ENCODE assay signal across 8 cellular contexts in genomic region chr6:31659649-31660223, GRCh38. TPM values are rescaled to one million over a fixed set of nuclear protein-coding genes. Genes with fewer than 3 reads are reported as not detected.
DNase-seq lines count a peak whose midpoint lies in the region; ATAC-seq, FAIRE-seq and TF ChIP-seq lines count a peak whose summit lies in the region.

No MANE protein-coding gene starts in this region.

- H2AFZ ChIP-seq in GM12878 (ENCODE audit: control insufficient read depth, low read depth, low read length), result 0 out of 2 replicates have a peak overlapping the region, but pooled peaks have one; percentile 6

- peaks cover 48 to 87% (median 65%) of the 10 kb centered on the region in 4 donors for H3K4me1 Mint-ChIP-seq in CD4-positive, alpha-beta memory T cell

- in situ Hi-C loops in GM12878 (cut with MboI), result no loop called here

- SMC1A ChIA-PET in GM12878 (lab: Charles Lee; ENCODE audit: uncharacterized antibody, unreplicated experiment), result no interaction called here

- peak overlapping the region; percentile 86 to 93 (median 92) for H3K4me3 Mint-ChIP-seq in CD4-positive, alpha-beta memory T cell

- H3K27ac Mint-ChIP-seq in CD4-positive, alpha-beta memory T cell, result peak overlapping the region; percentile 84 to 95 (median 90)

- peaks cover 54% of the 10 kb centered on the region for H3K79me2 ChIP-seq in GM12878 (ENCODE audit: control insufficient read depth, insufficient read depth, low read length)

- peak overlapping the region; percentile 71 to 83 for H3K4me3 ChIP-seq in CD4-positive, alpha-beta memory T cell (ENCODE audit: low read length in 2 of 2)
- H3K4me3 ChIP-seq in LNCaP clone FGC (ENCODE audit: low read depth, low read length) (peak overlapping the region; percentile 81), GM12878 (peak overlapping the region; percentile 79)

- CTCF ChIA-PET in CD4-positive, alpha-beta memory T cell (lab: Charles Lee; ENCODE audit: partially characterized antibody), result no interaction called here
- CTCF ChIA-PET in GM12878 (lab: Yijun Ruan, JAX), result interaction anchor here (1.6 kb wide), 1 partner anchor 85 kb away, joined by 5 read pairs; no protein-coding TSS in a partner anchor

- peak; percentile 13 to 54 (median 32) for DNase-seq in CD4-positive, alpha-beta memory T cell
- DNase-seq in LNCaP clone FGC (ENCODE audit: low read depth) (no peak), GM12878 (ENCODE audit: low read depth, low spot score) (no peak), kidney tubule cell (ENCODE audit: low spot score) (peak; percentile 54), mucosa of gallbladder (ENCODE audit: low spot score) (no peak), NCI-H82 treated with DMSO at 0.1 percent for 48 hours (lab: John Stamatoyannopoulos, UW; ENCODE audit: unreplicated experiment) (no peak), HCEC 1CT (no peak)

- no peaks in the 10 kb centered on the region for H3K9me3 ChIP-seq in CD4-positive, alpha-beta memory T cell (ENCODE audit: control insufficient read depth in 1 of 2, low read length in 2 of 2)
- H3K9me3 ChIP-seq in GM12878 (replicated peaks; ENCODE audit: control insufficient read depth, insufficient read depth, low read length), result no peaks in the 10 kb centered on the region; the same call in 2 of the 3 replicates

- POLR2A ChIA-PET in CD4-positive, alpha-beta memory T cell (lab: Charles Lee; ENCODE audit: partially characterized antibody), result interaction anchor here (1.8 to 8.6 kb wide), 5 partner anchors 6 to 203 kb away, joined by 4 to 269 read pairs (median 11); partner anchors contain the start of genes ABHD16A, APOM, BAG6 and NEU1
- POLR2A ChIA-PET in GM12878 (lab: Charles Lee), result interaction anchor here (0.6 to 0.8 kb wide), 2 partner anchors 40 to 112 kb away, joined by 3 to 4 read pairs; partner anchors contain the start of gene NFKBIL1

- H3K36me3 ChIP-seq in CD4-positive, alpha-beta memory T cell (ENCODE audit: insufficient read depth, low read length), result peaks cover 13% of the 10 kb centered on the region
- H3K36me3 ChIP-seq in GM12878 (ENCODE audit: control insufficient read depth in 2 of 2, insufficient read depth in 2 of 2, low read length in 1 of 2), result peaks cover 0 to 12% of the 10 kb centered on the region in 2 experiments

- H3K4me1 ChIP-seq in CD4-positive, alpha-beta memory T cell (ENCODE audit: insufficient read depth, low read length), result peaks cover 61% of the 10 kb centered on the region
- peaks cover 42% of the 10 kb centered on the region for H3K4me1 ChIP-seq in GM12878 (ENCODE audit: control insufficient read depth, insufficient read depth, low read length)

- no peak for FAIRE-seq in GM12878 (lab: Jason Lieb, UNC)

- H3K27ac ChIP-seq in CD4-positive, alpha-beta memory T cell (ENCODE audit: low read depth, low read length), result peak overlapping the region; percentile 84
- H3K27ac ChIP-seq in GM12878 (ENCODE audit: control insufficient read depth, insufficient read depth), result peak overlapping the region; percentile 94
- H3K27ac ChIP-seq in temporal lobe (ENCODE audit: low read depth, low read length), result peak overlapping the region; percentile 91

- RAD21 ChIA-PET in GM12878 (lab: Charles Lee; ENCODE audit: unreplicated experiment), result interaction anchor here (1.2 to 1.6 kb wide), 2 partner anchors 80 to 108 kb away, joined by 3 to 6 read pairs; partner anchors contain the start of gene MSH5

- BruUV-seq in GM12878 (replicated peaks; lab: Mats Ljungman, UMichigan), result no TSS peak

- no peak for TF ChIP-seq POLR2A in GM12878 (IDR thresholded peaks at IDR 0.05; ENCODE audit: low read depth, low read length)

- 6% methylated on average over 10 of the region's 10 CpGs for WGBS in GM12878 (ENCODE audit: insufficient coverage, insufficient replicate concordance, low lambda C conversion rate, missing lambda C conversion rate)

- ATAC-seq in GM12878, result peak; percentile 32

- peak overlapping the region; percentile 99 for H3K4me2 ChIP-seq in GM12878 (ENCODE audit: control insufficient read depth, insufficient read depth)

- H3K9ac ChIP-seq in GM12878 (ENCODE audit: control insufficient read depth, insufficient read depth, low read length), result peak overlapping the region; percentile 95

- TF ChIP-seq CTCF in LNCaP clone FGC (IDR thresholded peaks at IDR 0.05; ENCODE audit: control insufficient read depth, extremely low read depth, insufficient read depth) (no peak), GM12878 (IDR thresholded peaks at IDR 0.05 in 2 of 3, conservative IDR thresholded peaks at IDR 0.05 in 1 of 3; ENCODE audit: control insufficient read depth in 2 of 3, extremely low read depth in 1 of 3, insufficient read depth in 1 of 3, low read depth in 3 of 3, low read length in 3 of 3) (no peak)

- H3K27me3 ChIP-seq in CD4-positive, alpha-beta memory T cell (ENCODE audit: insufficient read depth, low read length), result no peaks in the 10 kb centered on the region
- no peaks in the 10 kb centered on the region for H3K27me3 ChIP-seq in GM12878 (replicated peaks in 1 of 2; ENCODE audit: control insufficient read depth in 2 of 2, insufficient read depth in 2 of 2, low read length in 1 of 2)

- no peak for TF ChIP-seq RAD21 in GM12878 (IDR thresholded peaks at IDR 0.05; ENCODE audit: insufficient read depth, low read depth, low read length)

- H4K20me1 ChIP-seq in GM12878 (ENCODE audit: control insufficient read depth, insufficient read depth), result no peaks in the 10 kb centered on the region

- peaks cover 18 to 55% of the 10 kb centered on the region in 2 donors for H3K36me3 Mint-ChIP-seq in CD4-positive, alpha-beta memory T cell

- intact Hi-C loops in CD4-positive, alpha-beta memory T cell (cut with micrococcal nuclease), result loop anchor here (1.0 to 10.0 kb wide), 3 partner anchors 7 to 1545 kb away; partner anchors contain the start of genes BAG6, HSD17B8, PSMB8 and RING1
- intact Hi-C loops in GM12878 (cut with micrococcal nuclease; ENCODE audit: unreplicated experiment), result no loop called here

- H3K9me3 Mint-ChIP-seq in CD4-positive, alpha-beta memory T cell, result peaks cover 0 to 2% (median 0%) of the 10 kb centered on the region in 8 donors

- H3K27me3 Mint-ChIP-seq in CD4-positive, alpha-beta memory T cell, result no peaks in the 10 kb centered on the region

- no peak for TF ChIP-seq EP300 in GM12878 (IDR thresholded peaks at IDR 0.05; ENCODE audit: borderline replicate concordance in 1 of 2, control insufficient read depth in 1 of 2, low read depth in 2 of 2, low read length in 2 of 2)

RNA-seq across cellular contexts. Expression of gene C6orf47, which starts 0.8 kb away (rescaled TPM):
- total RNA-seq in CD4-positive, alpha-beta memory T cell, result 10 to 100 TPM; 37.5 to 39.9 TPM
- 10 to 100 TPM; 15.8 to 29.7 TPM for polyA plus RNA-seq in CD4-positive, alpha-beta memory T cell
- total RNA-seq in GM12878 (2013; cell fraction: nucleolus; rRNA removed), result 16.8 and 17.6 TPM in 2 replicates
- total RNA-seq in GM12878 (2014; rRNA removed) (20.4 and 21.6 TPM in 2 replicates), GM12878 (2014; rRNA removed; fragmentation: Illumina TruSeq; extraction: Trizol) (16.2 and 16.5 TPM in 2 replicates), GM12878 (2021) (16.1 and 17.4 TPM in 2 replicates), temporal lobe (11.6 TPM), mucosa of gallbladder (30.5 TPM)
- polyA plus RNA-seq in GM12878 (2011; ENCODE audit: low read depth), result 6.6 TPM
- polyA plus RNA-seq in GM12878 (2011; rRNA removed) (8.0 and 8.1 TPM in 2 replicates), GM12878 (2014; fragmentation: Illumina TruSeq; extraction: Trizol) (8.2 and 13.4 TPM in 2 replicates), GM12878 (2014; fragmentation: Nextera tagmentation; extraction: Ambion mirVana) (under 1 TPM in 1 of 2 experiments, not detected in 1; 0.16 TPM), GM12878 (2014; rRNA removed) (18.6 and 19.3 TPM in 2 replicates), GM12878 (2016; fragmentation: Nextera tagmentation; extraction: Ambion mirVana) (10 to 100 TPM; 17.3 to 20.1 TPM)
- polyA plus RNA-seq in GM12878 (2011; cell fraction: cytosol; rRNA removed), result 7.9 and 10.2 TPM in 2 replicates
- polyA plus RNA-seq in GM12878 (2011; cell fraction: nucleus; rRNA removed), result 6.9 and 9.0 TPM in 2 replicates
- polyA plus RNA-seq in GM12878 (2012), result 13.4 and 14.9 TPM in 2 replicates
- 6.9 and 15.1 TPM in 2 replicates for polyA minus RNA-seq in GM12878 (2011; rRNA and poly(A)+ RNA removed)
- polyA minus RNA-seq in GM12878 (2011; cell fraction: cytosol; rRNA and poly(A)+ RNA removed), result 3.6 and 4.4 TPM in 2 replicates
- 12.0 and 16.6 TPM in 2 replicates for polyA minus RNA-seq in GM12878 (2011; cell fraction: nucleus; rRNA and poly(A)+ RNA removed)

RNA-seq across cellular contexts. Expression of gene APOM, which starts 4.0 kb away (rescaled TPM):
- total RNA-seq in CD4-positive, alpha-beta memory T cell, result 1 to 10 TPM; 1.3 to 1.5 TPM
- 1 to 10 TPM; 4.9 to 5.2 TPM for polyA plus RNA-seq in CD4-positive, alpha-beta memory T cell
- total RNA-seq in GM12878 (2013; cell fraction: nucleolus; rRNA removed), result 1.1 TPM in 1 of 2 replicates, not detected in the other
- 4.4 and 6.1 TPM in 2 replicates for total RNA-seq in GM12878 (2014; rRNA removed)
- total RNA-seq in GM12878 (2014; rRNA removed; fragmentation: Illumina TruSeq; extraction: Trizol), result 4.0 and 4.6 TPM in 2 replicates
- total RNA-seq in GM12878 (2021), result 3.8 and 4.1 TPM in 2 replicates
- 4.9 TPM for polyA plus RNA-seq in GM12878 (2011; ENCODE audit: low read depth)
- polyA plus RNA-seq in GM12878 (2011; rRNA removed), result 4.8 and 7.9 TPM in 2 replicates
- 10.6 and 12.1 TPM in 2 replicates for polyA plus RNA-seq in GM12878 (2011; cell fraction: cytosol; rRNA removed)
- 5.7 and 8.1 TPM in 2 replicates for polyA plus RNA-seq in GM12878 (2011; cell fraction: nucleus; rRNA removed)
- polyA plus RNA-seq in GM12878 (2012), result 4.7 and 5.8 TPM in 2 replicates
- 5.2 and 8.2 TPM in 2 replicates for polyA plus RNA-seq in GM12878 (2014; fragmentation: Illumina TruSeq; extraction: Trizol)
- polyA plus RNA-seq in GM12878 (2014; fragmentation: Nextera tagmentation; extraction: Ambion mirVana), result 10 to 100 TPM; 11.8 to 14.1 TPM
- 6.5 and 7.5 TPM in 2 replicates for polyA plus RNA-seq in GM12878 (2014; rRNA removed)
- polyA plus RNA-seq in GM12878 (2016; fragmentation: Nextera tagmentation; extraction: Ambion mirVana), result 1 to 10 TPM; 5.6 to 6.6 TPM
- 4.4 and 4.7 TPM in 2 replicates for polyA minus RNA-seq in GM12878 (2011; rRNA and poly(A)+ RNA removed)
- 1.1 and 1.9 TPM in 2 replicates for polyA minus RNA-seq in GM12878 (2011; cell fraction: cytosol; rRNA and poly(A)+ RNA removed)
- polyA minus RNA-seq in GM12878 (2011; cell fraction: nucleus; rRNA and poly(A)+ RNA removed), result 0.96 and 0.97 TPM in 2 replicates
- total RNA-seq in temporal lobe, result 0.98 TPM
- total RNA-seq in mucosa of gallbladder, result 2.2 TPM

RNA-seq across cellular contexts. Expression of gene GPANK1, which starts 5.1 kb away (rescaled TPM):
- 10 to 100 TPM; 25.1 to 25.5 TPM for total RNA-seq in CD4-positive, alpha-beta memory T cell
- polyA plus RNA-seq in CD4-positive, alpha-beta memory T cell, result 10 to 100 TPM; 16.7 to 19.5 TPM
- 18.5 and 19.3 TPM in 2 replicates for total RNA-seq in GM12878 (2013; cell fraction: nucleolus; rRNA removed)
- total RNA-seq in GM12878 (2014; rRNA removed) (11.3 and 11.7 TPM in 2 replicates), GM12878 (2014; rRNA removed; fragmentation: Illumina TruSeq; extraction: Trizol) (16.2 and 17.1 TPM in 2 replicates), GM12878 (2021) (17.1 and 17.9 TPM in 2 replicates), temporal lobe (8.9 TPM), mucosa of gallbladder (18.7 TPM)
- polyA plus RNA-seq in GM12878 (2011; ENCODE audit: low read depth), result 7.9 TPM
- polyA plus RNA-seq in GM12878 (2011; rRNA removed) (14.7 and 14.8 TPM in 2 replicates), GM12878 (2014; fragmentation: Illumina TruSeq; extraction: Trizol) (23.9 and 30.5 TPM in 2 replicates), GM12878 (2014; fragmentation: Nextera tagmentation; extraction: Ambion mirVana) (10 to 100 TPM; 11.9 to 13.0 TPM), GM12878 (2014; rRNA removed) (19.5 and 20.1 TPM in 2 replicates), GM12878 (2016; fragmentation: Nextera tagmentation; extraction: Ambion mirVana) (10 to 100 TPM; 36.0 to 36.3 TPM)
- 20.3 and 20.7 TPM in 2 replicates for polyA plus RNA-seq in GM12878 (2011; cell fraction: cytosol; rRNA removed)
- 14.7 and 15.8 TPM in 2 replicates for polyA plus RNA-seq in GM12878 (2011; cell fraction: nucleus; rRNA removed)
- polyA plus RNA-seq in GM12878 (2012), result 16.4 TPM in 2 replicates
- 5.7 and 11.7 TPM in 2 replicates for polyA minus RNA-seq in GM12878 (2011; rRNA and poly(A)+ RNA removed)
- polyA minus RNA-seq in GM12878 (2011; cell fraction: cytosol; rRNA and poly(A)+ RNA removed), result 1.9 and 6.3 TPM in 2 replicates
- 8.6 and 13.2 TPM in 2 replicates for polyA minus RNA-seq in GM12878 (2011; cell fraction: nucleus; rRNA and poly(A)+ RNA removed)

RNA-seq across cellular contexts. Expression of gene CSNK2B, which starts 6.1 kb away (rescaled TPM):
- 100 to 1,000 TPM; 141 to 148 TPM for total RNA-seq in CD4-positive, alpha-beta memory T cell
- polyA plus RNA-seq in CD4-positive, alpha-beta memory T cell, result 100 to 1,000 TPM; 183 to 232 TPM
- 106 and 134 TPM in 2 replicates for total RNA-seq in GM12878 (2013; cell fraction: nucleolus; rRNA removed)
- total RNA-seq in GM12878 (2014; rRNA removed) (271 and 286 TPM in 2 replicates), GM12878 (2014; rRNA removed; fragmentation: Illumina TruSeq; extraction: Trizol) (189 and 205 TPM in 2 replicates), GM12878 (2021) (203 and 229 TPM in 2 replicates), temporal lobe (55.8 TPM), mucosa of gallbladder (108 TPM)
- 266 TPM for polyA plus RNA-seq in GM12878 (2011; ENCODE audit: low read depth)
- polyA plus RNA-seq in GM12878 (2011; rRNA removed) (27.1 and 56.3 TPM in 2 replicates), GM12878 (2014; fragmentation: Illumina TruSeq; extraction: Trizol) (371 and 380 TPM in 2 replicates), GM12878 (2014; fragmentation: Nextera tagmentation; extraction: Ambion mirVana) (100 to 1,000 TPM; 286 to 361 TPM), GM12878 (2014; rRNA removed) (118 and 150 TPM in 2 replicates), GM12878 (2016; fragmentation: Nextera tagmentation; extraction: Ambion mirVana) (100 to 1,000 TPM; 380 to 405 TPM)
- polyA plus RNA-seq in GM12878 (2011; cell fraction: cytosol; rRNA removed), result 116 and 178 TPM in 2 replicates
- 147 and 153 TPM in 2 replicates for polyA plus RNA-seq in GM12878 (2011; cell fraction: nucleus; rRNA removed)
- 279 and 302 TPM in 2 replicates for polyA plus RNA-seq in GM12878 (2012)
- 142 and 149 TPM in 2 replicates for polyA minus RNA-seq in GM12878 (2011; rRNA and poly(A)+ RNA removed)
- 76.6 and 76.8 TPM in 2 replicates for polyA minus RNA-seq in GM12878 (2011; cell fraction: cytosol; rRNA and poly(A)+ RNA removed)
- 29.1 and 40.5 TPM in 2 replicates for polyA minus RNA-seq in GM12878 (2011; cell fraction: nucleus; rRNA and poly(A)+ RNA removed)

RNA-seq across cellular contexts. Expression of gene BAG6, which starts 7.3 kb away (rescaled TPM):
- total RNA-seq in CD4-positive, alpha-beta memory T cell, result 100 to 1,000 TPM; 296 to 325 TPM
- polyA plus RNA-seq in CD4-positive, alpha-beta memory T cell, result 10 to 100 TPM; 12.0 to 23.1 TPM
- 106 and 123 TPM in 2 replicates for total RNA-seq in GM12878 (2013; cell fraction: nucleolus; rRNA removed)
- 91.4 and 120 TPM in 2 replicates for total RNA-seq in GM12878 (2014; rRNA removed)
- 43.3 and 50.0 TPM in 2 replicates for total RNA-seq in GM12878 (2014; rRNA removed; fragmentation: Illumina TruSeq; extraction: Trizol)
- 249 and 253 TPM in 2 replicates for total RNA-seq in GM12878 (2021)
- polyA plus RNA-seq in GM12878 (2011; ENCODE audit: low read depth), result 155 TPM
- polyA plus RNA-seq in GM12878 (2011; rRNA removed), result 34.2 and 51.1 TPM in 2 replicates
- 84.9 and 85.5 TPM in 2 replicates for polyA plus RNA-seq in GM12878 (2011; cell fraction: cytosol; rRNA removed)
- 305 and 365 TPM in 2 replicates for polyA plus RNA-seq in GM12878 (2011; cell fraction: nucleus; rRNA removed)
- 201 and 271 TPM in 2 replicates for polyA plus RNA-seq in GM12878 (2012)
- polyA plus RNA-seq in GM12878 (2014; fragmentation: Illumina TruSeq; extraction: Trizol), result 81.3 and 119 TPM in 2 replicates
- polyA plus RNA-seq in GM12878 (2014; fragmentation: Nextera tagmentation; extraction: Ambion mirVana), result 10 to 100 TPM; 27.8 to 39.1 TPM
- 115 and 134 TPM in 2 replicates for polyA plus RNA-seq in GM12878 (2014; rRNA removed)
- 100 to 1,000 TPM in 1 of 2 experiments, 10 to 100 TPM in 1; 98.4 to 112 TPM for polyA plus RNA-seq in GM12878 (2016; fragmentation: Nextera tagmentation; extraction: Ambion mirVana)
- 76.3 and 111 TPM in 2 replicates for polyA minus RNA-seq in GM12878 (2011; rRNA and poly(A)+ RNA removed)
- polyA minus RNA-seq in GM12878 (2011; cell fraction: cytosol; rRNA and poly(A)+ RNA removed), result 88.9 and 90.3 TPM in 2 replicates
- polyA minus RNA-seq in GM12878 (2011; cell fraction: nucleus; rRNA and poly(A)+ RNA removed), result 66.6 and 108 TPM in 2 replicates
- 136 TPM for total RNA-seq in temporal lobe
- total RNA-seq in mucosa of gallbladder, result 288 TPM

Comparison
In these comparisons a context has a peak if more than half of its experiments do, and no peak if none do; other contexts are left out.
1. DNase-seq: peak in CD4-positive, alpha-beta memory T cell (5 of 5) and kidney tubule cell (single experiment); none in LNCaP clone FGC (single experiment), GM12878 (single experiment), mucosa of gallbladder (single experiment), NCI-H82 treated with DMSO at 0.1 percent for 48 hours (single experiment) and HCEC 1CT (single experiment).
2. Peak in every context shown above with its lines, with median percentiles within 50 percentile points of each other: H3K27ac ChIP-seq and H3K4me3 ChIP-seq.